In genomic region chr5:6305821-6306220, GRCh38 we compare ENCODE assay signal across 25 cellular contexts.
"Had no signal": no experiment of that assay in that cellular context is flagged by ENCODE, and none has a peak within 500 bp of the region (broad histone marks: within the 10 kb centered on the region; RNA-seq: fewer than 3 reads in every experiment).

No MANE protein-coding gene starts in this region.

- H3K36me3 Mint-ChIP-seq: IgD-negative memory B cell had no signal

- ATAC-seq: K562 had no signal

- H3K4me3 ChIP-seq: K562, PC-9, Peyer's patch, SJSA1, SK-N-MC had no signal

- DNase-seq: Kasumi-1, MM.1S, NCI-H1092 treated with DMSO at 0.1 percent for 48 hours, NCI-H1436, NCI-H187, NCI-H2029, NCI-H2081 treated with DMSO at 0.1 percent for 48 hours, NCI-H2171, NCI-H226, NCI-H446, NCI-H510A, NCI-H524 treated with DMSO at 0.1 percent for 48 hours, NCI-H69, NCI-H774, PC-9, Peyer's patch, Right ventricle myocardium superior, SIG-M5 had no signal

- H3K4me1 ChIP-seq: Peyer's patch, SJSA1 had no signal

- FAIRE-seq: HTR-8/SVneo, K562 had no signal

- H3K4me1 Mint-ChIP-seq: IgD-negative memory B cell had no signal

- H3K27me3 ChIP-seq: Peyer's patch, SJSA1 had no signal

- H3K27ac Mint-ChIP-seq: IgD-negative memory B cell had no signal

- H3K36me3 ChIP-seq: Peyer's patch, SJSA1 had no signal

- H3K4me3 Mint-ChIP-seq: IgD-negative memory B cell had no signal

- H3K9me3 ChIP-seq: Peyer's patch, SJSA1 had no signal

- H3K27ac ChIP-seq: HL-60, KMS-11, PC-9, Peyer's patch, SJSA1, SK-N-MC had no signal
